Comparison of ENCODE assay signal across 8 cellular contexts in the genomic region with DNA sequence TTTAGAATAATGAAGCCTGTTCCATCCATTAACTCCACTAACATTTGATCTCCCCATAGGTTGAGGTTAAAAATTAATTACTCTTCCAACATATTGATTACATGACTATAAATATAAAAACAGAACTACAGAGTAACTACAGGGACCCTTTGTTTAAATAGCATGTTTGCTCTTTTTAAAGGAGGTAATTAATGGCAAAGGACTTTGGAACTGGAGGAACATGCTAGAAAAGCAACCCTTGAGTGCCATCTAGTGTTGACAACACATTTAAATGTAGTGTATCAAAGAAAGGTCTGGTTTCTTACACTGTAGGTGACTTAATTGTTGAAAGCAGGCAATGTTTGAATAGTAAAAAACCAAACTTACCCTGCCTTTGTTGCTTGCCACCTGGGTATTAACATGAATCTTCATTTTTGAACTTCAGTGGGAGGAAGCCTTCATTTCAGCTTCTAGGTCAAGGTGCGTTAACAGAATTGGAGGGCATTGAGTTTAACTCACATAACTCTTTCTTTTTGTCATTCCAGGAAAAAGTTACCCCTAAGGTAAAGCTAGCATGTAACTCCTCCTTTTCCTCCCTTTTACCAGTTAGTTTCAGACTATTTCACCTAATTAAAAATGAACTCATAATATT.
DNase-seq lines count a peak whose midpoint lies in the region; ATAC-seq and TF ChIP-seq lines count a peak whose summit lies in the region.

No MANE protein-coding gene starts in this region.

- no peaks in the 10 kb centered on the region for H3K9me3 ChIP-seq in DOHH2 (ENCODE audit: control insufficient read depth, insufficient read depth, low read length)

- ATAC-seq in GM21717 (IDR thresholded peaks at IDR 0.05; ENCODE audit: unreplicated experiment) (peak; percentile 86), GM21360 (IDR thresholded peaks at IDR 0.05; ENCODE audit: unreplicated experiment) (no peak)

- no peaks in the 10 kb centered on the region for H3K79me2 ChIP-seq in DOHH2 (ENCODE audit: control insufficient read depth, low read length)

- no peaks in the 10 kb centered on the region for H3K9me2 ChIP-seq in DOHH2 (replicated peaks; ENCODE audit: control insufficient read depth, low read length)

- no peak overlapping the region for H3K4me2 ChIP-seq in DOHH2 (ENCODE audit: low read length)

- no peaks in the 10 kb centered on the region for H3K36me3 ChIP-seq in DOHH2 (ENCODE audit: control insufficient read depth, low read length)

- DNase-seq in NAMALWA (ENCODE audit: low spot score) (peak; percentile 79), SHP77 treated with DMSO at 0.1 percent for 48 hours (lab: John Stamatoyannopoulos, UW) (peak; percentile 50), epithelial cell of esophagus (ENCODE audit: low read depth) (peak; percentile 77), middle frontal gyrus (ENCODE audit: extremely low spot score, low spot score) (peak; percentile 56), HuH-7 (ENCODE audit: low spot score) (no peak)

- H4K20me1 ChIP-seq in DOHH2 (ENCODE audit: control insufficient read depth, insufficient read depth, low read depth, low read length), result no peaks in the 10 kb centered on the region

- H3K27ac ChIP-seq in DOHH2 (ENCODE audit: low read depth, low read length), result no peak overlapping the region

- H3K4me3 ChIP-seq in DOHH2 (ENCODE audit: low read length) (no peak overlapping the region), epithelial cell of esophagus (ENCODE audit: low read length) (no peak overlapping the region)

- no peaks in the 10 kb centered on the region for H3K4me1 ChIP-seq in DOHH2 (ENCODE audit: control insufficient read depth, low read length)

- H3F3A ChIP-seq in DOHH2 (ENCODE audit: control insufficient read depth, insufficient read depth), result no peaks in the 10 kb centered on the region

- peak; percentile 81 for TF ChIP-seq CTCF in DOHH2 (IDR thresholded peaks at IDR 0.05; ENCODE audit: low read depth, low read length, poor library complexity, severe bottlenecking)
- TF ChIP-seq CTCF in epithelial cell of esophagus (IDR thresholded peaks at IDR 0.05; ENCODE audit: insufficient read depth, low read depth, low read length, missing control alignments), result peak; percentile 59

- H3K27me3 ChIP-seq in DOHH2 (ENCODE audit: control insufficient read depth, low read length), result peaks cover 26% of the 10 kb centered on the region
